16 cellular contexts compared by ENCODE assay signal in genomic region chr22:37464181-37464580, GRCh38. TPM values are rescaled to one million over a fixed set of nuclear protein-coding genes. Genes with fewer than 3 reads are reported as not detected.
DNase-seq lines count a peak whose midpoint lies in the region; ATAC-seq and TF ChIP-seq lines count a peak whose summit lies in the region.
"Had no signal": no experiment of that assay in that cellular context is flagged by ENCODE, and none has a peak within 500 bp of the region (broad histone marks: within the 10 kb centered on the region; RNA-seq: fewer than 3 reads in every experiment).

No MANE protein-coding gene starts in this region.

- H3K4me3 ChIP-seq in left ventricle myocardium inferior = no peak overlapping the region
- H3K4me3 ChIP-seq in OCI-LY3 (ENCODE audit: low read length) = no peak overlapping the region
- H3K4me3 ChIP-seq: right lobe of liver had no signal

- peaks cover 67% of the 10 kb centered on the region for H3K27me3 ChIP-seq in left ventricle myocardium inferior (ENCODE audit: low read depth)
- no peaks in the 10 kb centered on the region for H3K27me3 ChIP-seq in OCI-LY3 (ENCODE audit: low read depth, low read length)
- H3K27me3 ChIP-seq: right lobe of liver had no signal

- H4K20me1 ChIP-seq in OCI-LY3 (ENCODE audit: insufficient read depth, low read length) = peaks cover 12% of the 10 kb centered on the region; the same call in 1 of the 2 replicates

- no peaks in the 10 kb centered on the region for H3K9me3 ChIP-seq in left ventricle myocardium inferior (replicated peaks)
- no peaks in the 10 kb centered on the region for H3K9me3 ChIP-seq in OCI-LY3 (ENCODE audit: insufficient read depth, low read length)
- H3K9me3 ChIP-seq: right lobe of liver had no signal

- no peaks in the 10 kb centered on the region for H3K79me2 ChIP-seq in OCI-LY3 (ENCODE audit: low read length)

- H3K9ac ChIP-seq in OCI-LY3 (ENCODE audit: low read length) = no peak overlapping the region

- no peak overlapping the region for H2AFZ ChIP-seq in OCI-LY3 (ENCODE audit: low read depth, low read length)

- TF ChIP-seq CTCF in left ventricle myocardium inferior (IDR thresholded peaks at IDR 0.05; ENCODE audit: borderline replicate concordance) (no peak), OCI-LY3 (IDR thresholded peaks at IDR 0.05; ENCODE audit: low read depth, low read length) (no peak)

- intact Hi-C loops in Right ventricle myocardium inferior (cut with DNase I) (no loop called here), left ventricle myocardium inferior (cut with micrococcal nuclease) (no loop called here)

- peak overlapping the region; percentile 20; the same call in 1 of the 2 replicates for H3K4me2 ChIP-seq in OCI-LY3 (ENCODE audit: low read length)

- no peak for ATAC-seq in Right ventricle myocardium inferior
- ATAC-seq in HG03280 (IDR thresholded peaks at IDR 0.05; ENCODE audit: unreplicated experiment) = no peak
- ATAC-seq: right lobe of liver had no signal

- H3K4me1 ChIP-seq in left ventricle myocardium inferior (no peaks in the 10 kb centered on the region), OCI-LY3 (ENCODE audit: low read length) (peaks cover 17% of the 10 kb centered on the region)
- H3K4me1 ChIP-seq: right lobe of liver had no signal

- H3K27ac ChIP-seq in left ventricle myocardium inferior (replicated peaks) (no peak overlapping the region), OCI-LY3 (ENCODE audit: low read length) (no peak overlapping the region)
- H3K27ac ChIP-seq: right lobe of liver had no signal

- H3K36me3 ChIP-seq in left ventricle myocardium inferior (no peaks in the 10 kb centered on the region), OCI-LY3 (replicated peaks; ENCODE audit: low read depth, low read length) (peaks cover 22% of the 10 kb centered on the region)
- H3K36me3 ChIP-seq: right lobe of liver had no signal

- peak; percentile 43 for DNase-seq in Right ventricle myocardium inferior (ENCODE audit: missing footprints)
- DNase-seq in left ventricle myocardium inferior = no peak
- peak; percentile 46 for DNase-seq in HCEC 1CT
- DNase-seq in myocyte (ENCODE audit: low read depth) = peak; percentile 30
- no peak for DNase-seq in activated gamma-delta T cell (lab: John Stamatoyannopoulos, UW)
- DNase-seq in cerebellum (ENCODE audit: low spot score) = no peak
- DNase-seq: ACHN; activated CD4-positive, alpha-beta T cell treated with anti-CD3 and anti-CD28 coated beads, Interleukin-2, amount 10 ng/mL, durations not matched to agents 7 days and 5 days; activated T-cell treated with anti-CD3 and anti-CD28 coated beads for 4 hours; KG1; occipital lobe; right lobe of liver; stimulated activated CD4-positive, alpha-beta T cell treated with anti-CD3 and anti-CD28 coated beads, Interleukin-1b, Interleukin-23, amount 100 ng/mL, for 48 hours; substantia nigra had no signal

RNA-seq across cellular contexts. Expression of gene MFNG, which starts 22.0 kb away (rescaled TPM):
- total RNA-seq in Right ventricle myocardium inferior = 14.4 TPM
- 11.8 TPM for total RNA-seq in left ventricle myocardium inferior
- total RNA-seq in myocyte = 0.51 and 0.68 TPM in 2 replicates
- polyA plus RNA-seq in myocyte (2012) = not detected
- 5.4 TPM for total RNA-seq in cerebellum

RNA-seq across cellular contexts. Expression of gene ELFN2, which starts 36.9 kb away (rescaled TPM):
- total RNA-seq in Right ventricle myocardium inferior (0.22 TPM), left ventricle myocardium inferior (not detected), myocyte (0.05 and 0.21 TPM in 2 replicates), cerebellum (5.7 TPM)
- polyA plus RNA-seq in myocyte (2012) = 0.09 TPM

RNA-seq across cellular contexts. Expression of gene CARD10, which starts 55.0 kb away (rescaled TPM):
- total RNA-seq in Right ventricle myocardium inferior (10.3 TPM), left ventricle myocardium inferior (9.0 TPM), myocyte (5.7 and 7.3 TPM in 2 replicates), cerebellum (3.4 TPM)
- polyA plus RNA-seq in myocyte (2012) = 1.4 TPM
- total RNA-seq: activated CD4-positive, alpha-beta T cell treated with anti-CD3 and anti-CD28 coated beads, Interleukin-2, amount 10 ng/mL, durations not matched to agents 7 days and 5 days had no signal

Comparison
In these comparisons a context has a peak if more than half of its experiments do, and no peak if none do; other contexts are left out.
1. DNase-seq: peak in Right ventricle myocardium inferior (single experiment), HCEC 1CT (single experiment) and myocyte (single experiment); none in left ventricle myocardium inferior (single experiment), activated gamma-delta T cell (single experiment) and cerebellum (single experiment).